18 cellular contexts compared by ENCODE assay signal in genomic region chr5:60417500-60418181, GRCh38.
DNase-seq lines count a peak whose midpoint lies in the region; ATAC-seq, FAIRE-seq and TF ChIP-seq lines count a peak whose summit lies in the region.
"Had no signal": no experiment of that assay in that cellular context is flagged by ENCODE, and none has a peak within 500 bp of the region (broad histone marks: within the 10 kb centered on the region; RNA-seq: fewer than 3 reads in every experiment).

No MANE protein-coding gene starts in this region.

- TF ChIP-seq POLR2A in HepG2 (IDR thresholded peaks at IDR 0.05; ENCODE audit: insufficient read depth in 1 of 2, low read depth in 2 of 2, low read length in 2 of 2) (no peak), right lobe of liver (IDR thresholded peaks at IDR 0.05) (no peak)

- peak; percentile 66 for FAIRE-seq in HepG2 (lab: Jason Lieb, UNC)
- FAIRE-seq: GM12878, GM18507, H54 had no signal

- ATAC-seq in HepG2 (peak; percentile 99), right lobe of liver (no peak), GM21786 (IDR thresholded peaks at IDR 0.05; ENCODE audit: unreplicated experiment) (no peak)
- ATAC-seq: GM12878, HCT116 had no signal

- in situ Hi-C loops in HepG2 (cut with HindIII; ENCODE audit: extremely low pct_ligation_motif_present, low pct_unique_long_range_greater_than_20kb): no loop called here

- H3K27me3 ChIP-seq in HepG2 (ENCODE audit: control insufficient read depth in 1 of 2, insufficient read depth in 2 of 2, low read length in 2 of 2) (no peaks in the 10 kb centered on the region), right lobe of liver (no peaks in the 10 kb centered on the region), osteoblast (ENCODE audit: insufficient read depth, low read length) (no peaks in the 10 kb centered on the region)
- H3K27me3 ChIP-seq: BLaER1 treated with 17β-estradiol and CSF1 and Interleukin-3, amounts not matched to agents 10 nM and 100 nM had no signal

- H4K20me1 ChIP-seq in HepG2 (ENCODE audit: insufficient read depth, low read length): no peaks in the 10 kb centered on the region
- no peaks in the 10 kb centered on the region for H4K20me1 ChIP-seq in osteoblast (ENCODE audit: insufficient read depth, low read length)
- H4K20me1 ChIP-seq: BLaER1 treated with 17β-estradiol and CSF1 and Interleukin-3, amounts not matched to agents 10 nM and 100 nM had no signal

- POLR2A ChIA-PET in HepG2 (lab: Yijun Ruan, JAX): interaction anchor here (0.7 to 3.9 kb wide), 8 partner anchors 14 to 80 kb away, joined by 3 to 18 read pairs (median 4); no protein-coding TSS in a partner anchor

- TF ChIP-seq CTCF in HepG2 (CRISPR knock-in tag; IDR thresholded peaks at IDR 0.05) (no peak), right lobe of liver (IDR thresholded peaks at IDR 0.05) (no peak), choroid plexus epithelial cell (conservative IDR thresholded peaks at IDR 0.05; ENCODE audit: low read depth, low read length) (no peak), osteoblast (IDR thresholded peaks at IDR 0.05; ENCODE audit: extremely low read depth, low read depth, low read length) (no peak)

- H3K4me3 ChIP-seq in HepG2 (replicated peaks in 1 of 3; ENCODE audit: insufficient read depth in 1 of 3, low read depth in 2 of 3, low read length in 3 of 3) (peak overlapping the region in 1 of 3 experiments; percentile 14; a peak in 1 of 6 replicates), right lobe of liver (no peak overlapping the region), choroid plexus epithelial cell (ENCODE audit: low read depth, low read length) (no peak overlapping the region), osteoblast (ENCODE audit: insufficient read depth, low read length) (no peak overlapping the region)
- H3K4me3 ChIP-seq: BLaER1 treated with 17β-estradiol and CSF1 and Interleukin-3, amounts not matched to agents 10 nM and 100 nM; GM12878; GM23248 had no signal

- H3K27ac ChIP-seq in HepG2 (ENCODE audit: extremely low read length, insufficient read depth, low read length) (peak overlapping the region; percentile 92), right lobe of liver (no peak overlapping the region), osteoblast (ENCODE audit: low read depth, low read length) (no peak overlapping the region)
- H3K27ac ChIP-seq: BLaER1 treated with 17β-estradiol and CSF1 and Interleukin-3, amounts not matched to agents 10 nM and 100 nM; GM23248; HL-60 had no signal

- H3K79me2 ChIP-seq in HepG2 (ENCODE audit: insufficient read depth, low read length) (peaks cover 9% of the 10 kb centered on the region), osteoblast (ENCODE audit: insufficient read depth, low read length) (no peaks in the 10 kb centered on the region)

- H3K9ac ChIP-seq in HepG2 (ENCODE audit: insufficient read depth, low read depth, low read length): peak overlapping the region; percentile 62
- H3K9ac ChIP-seq: BLaER1 treated with 17β-estradiol and CSF1 and Interleukin-3, amounts not matched to agents 10 nM and 100 nM; GM23248 had no signal

- H2AFZ ChIP-seq in HepG2 (ENCODE audit: low read length): no peak overlapping the region
- no peak overlapping the region for H2AFZ ChIP-seq in osteoblast (ENCODE audit: low read length)
- H2AFZ ChIP-seq: GM23248 had no signal

- DNase-seq in HepG2 (ENCODE audit: low spot score): peak; percentile 97
- DNase-seq in right lobe of liver: no peak
- DNase-seq in choroid plexus epithelial cell (ENCODE audit: low read depth): peak; percentile 28
- DNase-seq in osteoblast (ENCODE audit: insufficient read length, low spot score, missing footprints): peak; percentile 64
- no peak for DNase-seq in NCI-H446 treated with DMSO at 0.1 percent for 48 hours (lab: John Stamatoyannopoulos, UW)
- no peak for DNase-seq in NCI-H82 (lab: John Stamatoyannopoulos, UW)
- DNase-seq: 8988T; ACHN; CD4-positive, CD25-positive, alpha-beta regulatory T cell; DMS79; GM23248 had no signal

- H3K4me1 ChIP-seq in HepG2 (ENCODE audit: insufficient read depth, low read length) (peaks cover 56% of the 10 kb centered on the region), right lobe of liver (no peaks in the 10 kb centered on the region), osteoblast (ENCODE audit: insufficient read depth, low read length) (no peaks in the 10 kb centered on the region)

- H3K36me3 ChIP-seq in HepG2 (replicated peaks in 1 of 2; ENCODE audit: control insufficient read depth in 1 of 2, insufficient read depth in 2 of 2, low read length in 2 of 2): no peaks in the 10 kb centered on the region; a peak in 1 of 5 replicates
- no peaks in the 10 kb centered on the region for H3K36me3 ChIP-seq in right lobe of liver
- no peaks in the 10 kb centered on the region for H3K36me3 ChIP-seq in osteoblast (ENCODE audit: insufficient read depth, low read length)

- peaks cover 1% of the 10 kb centered on the region for H3K9me3 ChIP-seq in HepG2 (ENCODE audit: low read length)
- H3K9me3 ChIP-seq in right lobe of liver: no peaks in the 10 kb centered on the region
- H3K9me3 ChIP-seq in osteoblast (ENCODE audit: low read depth, low read length): no peaks in the 10 kb centered on the region

- peak in 1 of 2 experiments; percentile 92; a peak in 2 of 4 replicates for TF ChIP-seq EP300 in HepG2 (IDR thresholded peaks at IDR 0.05; ENCODE audit: low read depth in 2 of 2, low read length in 2 of 2)
- TF ChIP-seq EP300 in HepG2 (CRISPR knock-in tag; IDR thresholded peaks at IDR 0.05; ENCODE audit: borderline replicate concordance): peak; percentile 76; the same call in 1 of the 2 replicates

- intact Hi-C loops in HepG2 (cut with micrococcal nuclease; ENCODE audit: unreplicated experiment) (loop anchor here (1.0 to 10.0 kb wide), 2 partner anchors 30 to 67 kb away; no protein-coding TSS in a partner anchor), right lobe of liver (cut with DNase I) (no loop called here)

- BruUV-seq in HepG2 (replicated peaks; lab: Mats Ljungman, UMichigan): no TSS peak

- H3K4me2 ChIP-seq in HepG2 (ENCODE audit: low read depth, low read length) (peak overlapping the region; percentile 54), osteoblast (ENCODE audit: insufficient read depth, low read length) (no peak overlapping the region)

- CTCF ChIA-PET in HepG2 (lab: Yijun Ruan, JAX; ENCODE audit: low intra/inter-chr PET ratio, low total read pairs): no interaction called here

- TF ChIP-seq RAD21 in HepG2 (CRISPR knock-in tag; IDR thresholded peaks at IDR 0.05): no peak

- WGBS in HepG2 (ENCODE audit: low lambda C conversion rate): 12% methylated on average over 3 of the region's 3 CpGs
- 41% methylated on average over 3 of the region's 3 CpGs for WGBS in right lobe of liver (ENCODE audit: insufficient coverage, low coverage, low lambda C conversion rate, missing lambda C conversion rate)

TF ChIP-seq in HepG2, 621 proteins besides CTCF, POLR2A, EP300 and RAD21 (continues in another document):
- TF ChIP-seq MXD4 (CRISPR knock-in tag; IDR thresholded peaks at IDR 0.05) (no peak), ZFP36L1 (CRISPR knock-in tag; IDR thresholded peaks at IDR 0.05) (0 out of 2 replicates have a peak, but pooled peaks have one; percentile 57), ETV5 (CRISPR knock-in tag; IDR thresholded peaks at IDR 0.05; ENCODE audit: borderline replicate concordance) (peak; percentile 71; the same call in 1 of the 2 replicates), ZNF510 (CRISPR knock-in tag; IDR thresholded peaks at IDR 0.05; ENCODE audit: low read depth) (0 out of 2 replicates have a peak, but pooled peaks have one; percentile 24), AHDC1 (CRISPR knock-in tag; IDR thresholded peaks at IDR 0.05; ENCODE audit: borderline replicate concordance) (peak; percentile 99)

Comparison
In these comparisons a context has a peak if more than half of its experiments do, and no peak if none do; other contexts are left out.
1. DNase-seq: peak in HepG2 (single experiment), choroid plexus epithelial cell (single experiment) and osteoblast (single experiment); none in right lobe of liver (0 of 3), NCI-H446 treated with DMSO at 0.1 percent for 48 hours (single experiment) and NCI-H82 (single experiment).